17 cellular contexts compared by ENCODE assay signal in the genomic region with DNA sequence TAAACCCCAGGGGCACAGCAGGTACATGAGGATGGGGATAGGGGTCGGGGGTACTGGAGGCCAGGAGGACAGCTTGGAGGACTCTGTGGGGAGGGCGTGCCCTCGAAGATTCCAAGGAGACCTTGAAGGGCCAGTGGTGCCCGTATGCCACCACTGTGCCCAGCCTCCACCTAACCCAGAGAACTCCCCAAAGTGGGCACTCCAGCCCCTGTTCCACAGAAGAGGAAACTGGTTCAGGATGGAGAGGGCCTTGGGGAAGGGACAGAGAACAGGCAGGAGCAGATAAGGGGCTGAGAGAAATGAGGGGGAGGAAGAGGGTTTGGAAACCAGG. TPM values are rescaled to one million over a fixed set of nuclear protein-coding genes. Genes with fewer than 3 reads are reported as not detected.
A peak's percentile ranks its signal among the peaks of the same experiment; 100 is the strongest.
DNase-seq lines count a peak whose midpoint lies in the region; ATAC-seq and TF ChIP-seq lines count a peak whose summit lies in the region.
"Had no signal": no experiment of that assay in that cellular context is flagged by ENCODE, and none has a peak within 500 bp of the region (broad histone marks: within the 10 kb centered on the region; RNA-seq: fewer than 3 reads in every experiment).

No MANE protein-coding gene starts in this region.

- no peak for TF ChIP-seq RAD21 in SK-N-SH (IDR thresholded peaks at IDR 0.05; ENCODE audit: low read length)

- H3K4me2 ChIP-seq in SK-N-SH = no peak overlapping the region

- peaks cover 9% of the 10 kb centered on the region for H3K27me3 Mint-ChIP-seq in activated T-helper 17 cell treated with anti-CD3 and anti-CD28 coated beads, Interleukin-2, amount 50 U/mL, for 72 hours
- H3K27me3 Mint-ChIP-seq in osteocyte (ENCODE audit: unreplicated experiment) (no peaks in the 10 kb centered on the region), nephron progenitor cell (ENCODE audit: low read depth, poor library complexity) (peaks cover 43% of the 10 kb centered on the region)

- in situ Hi-C loops in GM13976 (cut with MboI; ENCODE audit: low sequenced_read_pairs, unreplicated experiment) = no loop called here

- peaks cover 6% of the 10 kb centered on the region for H3K4me1 Mint-ChIP-seq in activated T-helper 17 cell treated with anti-CD3 and anti-CD28 coated beads, Interleukin-2, amount 50 U/mL, for 72 hours
- H3K4me1 Mint-ChIP-seq in osteocyte (ENCODE audit: unreplicated experiment) = peaks cover 54% of the 10 kb centered on the region
- H3K4me1 Mint-ChIP-seq in nephron progenitor cell = peaks cover 13% of the 10 kb centered on the region

- no peaks in the 10 kb centered on the region for H3K27me3 ChIP-seq in SK-N-SH (ENCODE audit: insufficient read depth)
- H3K27me3 ChIP-seq: Peyer's patch had no signal

- peaks cover 3% of the 10 kb centered on the region for H3F3A ChIP-seq in SK-N-SH (replicated peaks; ENCODE audit: insufficient read depth)

- H3K9ac ChIP-seq in SK-N-SH = no peak overlapping the region
- H3K9ac ChIP-seq: BLaER1 had no signal

- DNase-seq in SK-N-SH (peak; percentile 28), GM13976 (ENCODE audit: low spot score) (peak; percentile 33), osteocyte (ENCODE audit: extremely low spot score, unreplicated experiment) (no peak), HPDE6-E6E7 (ENCODE audit: extremely low spot score) (no peak), nephron progenitor cell (no peak), NCI-H226 (no peak)
- DNase-seq: DMS 273 treated with DMSO at 0.1 percent for 48 hours, NCI-H1694, NCI-H2107, NCI-H2227 treated with DMSO at 0.1 percent for 48 hours, NCI-H524 treated with DMSO at 0.1 percent for 48 hours, SIG-M5 had no signal

- no peaks in the 10 kb centered on the region for H3K36me3 Mint-ChIP-seq in activated T-helper 17 cell treated with anti-CD3 and anti-CD28 coated beads, Interleukin-2, amount 50 U/mL, for 72 hours (ENCODE audit: low read depth)
- H3K36me3 Mint-ChIP-seq in osteocyte (ENCODE audit: unreplicated experiment) (no peaks in the 10 kb centered on the region), nephron progenitor cell (ENCODE audit: low read depth) (no peaks in the 10 kb centered on the region)
- H3K36me3 Mint-ChIP-seq: IgD-negative memory B cell had no signal

- H3K9me2 ChIP-seq in SK-N-SH = no peaks in the 10 kb centered on the region

- TF ChIP-seq CTCF in SK-N-SH (IDR thresholded peaks at IDR 0.05) = no peak
- TF ChIP-seq CTCF in GM13976 (IDR thresholded peaks at IDR 0.05; ENCODE audit: borderline replicate concordance, control extremely low read depth, extremely low read depth, insufficient read depth, missing control alignments) = no peak
- no peak for TF ChIP-seq CTCF in osteocyte (IDR thresholded peaks at IDR 0.05)
- TF ChIP-seq CTCF in nephron progenitor cell (IDR thresholded peaks at IDR 0.05) = no peak

- 0 out of 2 replicates have a peak, but pooled peaks cover 2% of the 10 kb centered on the region for H3K79me2 ChIP-seq in SK-N-SH (ENCODE audit: insufficient read depth)

- H3K27ac ChIP-seq in SK-N-SH (ENCODE audit: low read depth in 2 of 2, low read length in 1 of 2) = no peak overlapping the region
- H3K27ac ChIP-seq: BLaER1 had no signal

- POLR2A ChIA-PET in SK-N-SH (lab: Yijun Ruan, JAX) = no interaction called here

- no peak overlapping the region for H3K4me3 Mint-ChIP-seq in activated T-helper 17 cell treated with anti-CD3 and anti-CD28 coated beads, Interleukin-2, amount 50 U/mL, for 72 hours
- H3K4me3 Mint-ChIP-seq in osteocyte (ENCODE audit: unreplicated experiment) (no peak overlapping the region), nephron progenitor cell (no peak overlapping the region)

- no peaks in the 10 kb centered on the region for H3K9me3 ChIP-seq in SK-N-SH
- H3K9me3 ChIP-seq: BLaER1, Peyer's patch had no signal

- H2AFZ ChIP-seq in SK-N-SH (ENCODE audit: low read depth) = no peak overlapping the region

- no peaks in the 10 kb centered on the region for H3K9me3 Mint-ChIP-seq in activated T-helper 17 cell treated with anti-CD3 and anti-CD28 coated beads, Interleukin-2, amount 50 U/mL, for 72 hours
- H3K9me3 Mint-ChIP-seq in osteocyte (ENCODE audit: unreplicated experiment) (no peaks in the 10 kb centered on the region), nephron progenitor cell (peaks cover 6% of the 10 kb centered on the region)
- H3K9me3 Mint-ChIP-seq: IgD-negative memory B cell had no signal

- CTCF ChIA-PET in SK-N-SH (lab: Yijun Ruan, JAX) = interaction anchor here (0.7 to 3.4 kb wide), 5 partner anchors 36 to 161 kb away, joined by 3 to 15 read pairs (median 3); no protein-coding TSS in a partner anchor

- H3K4me3 ChIP-seq in SK-N-SH (ENCODE audit: low read depth in 2 of 2, low read length in 1 of 2) = no peak overlapping the region
- H3K4me3 ChIP-seq: BLaER1 had no signal

- peak overlapping the region; percentile 25 for H3K27ac Mint-ChIP-seq in activated T-helper 17 cell treated with anti-CD3 and anti-CD28 coated beads, Interleukin-2, amount 50 U/mL, for 72 hours
- H3K27ac Mint-ChIP-seq in osteocyte (ENCODE audit: unreplicated experiment) (peak overlapping the region; percentile 65), nephron progenitor cell (no peak overlapping the region)
- H3K27ac Mint-ChIP-seq: IgD-negative memory B cell had no signal

- no peaks in the 10 kb centered on the region for H3K36me3 ChIP-seq in SK-N-SH (replicated peaks in 1 of 2; ENCODE audit: control insufficient read depth in 1 of 2, insufficient read depth in 2 of 2, low read length in 1 of 2)
- H3K36me3 ChIP-seq: BLaER1, Peyer's patch had no signal

- no peaks in the 10 kb centered on the region for H4K20me1 ChIP-seq in SK-N-SH (ENCODE audit: insufficient read depth)

- 69% methylated on average over 4 of the region's 4 CpGs for WGBS in SK-N-SH (ENCODE audit: low lambda C conversion rate)

- H3K4me1 ChIP-seq in SK-N-SH (ENCODE audit: control insufficient read depth in 1 of 2, insufficient read depth in 2 of 2, low read depth in 1 of 2, low read length in 1 of 2) = peaks cover 0 to 14% of the 10 kb centered on the region in 2 experiments; a peak in 2 of 4 replicates

- TF ChIP-seq EP300 in SK-N-SH (IDR thresholded peaks at IDR 0.05; ENCODE audit: borderline replicate concordance in 1 of 2, low read depth in 1 of 2, low read length in 1 of 2) = no peak

- ATAC-seq in SK-N-SH treated with all-trans-retinoic acid at 6 μM for 48 hours = no peak
- no peak for ATAC-seq in activated T-helper 17 cell treated with anti-CD3 and anti-CD28 coated beads, Interleukin-2, amount 50 U/mL, for 72 hours (replicated peaks)

TF ChIP-seq in SK-N-SH, 30 proteins besides CTCF, POLR2A, EP300 and RAD21 (continues in another document):
- TF ChIP-seq, protein P1, sequence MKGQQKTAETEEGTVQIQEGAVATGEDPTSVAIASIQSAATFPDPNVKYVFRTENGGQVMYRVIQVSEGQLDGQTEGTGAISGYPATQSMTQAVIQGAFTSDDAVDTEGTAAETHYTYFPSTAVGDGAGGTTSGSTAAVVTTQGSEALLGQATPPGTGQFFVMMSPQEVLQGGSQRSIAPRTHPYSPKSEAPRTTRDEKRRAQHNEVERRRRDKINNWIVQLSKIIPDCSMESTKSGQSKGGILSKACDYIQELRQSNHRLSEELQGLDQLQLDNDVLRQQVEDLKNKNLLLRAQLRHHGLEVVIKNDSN (IDR thresholded peaks at IDR 0.05; ENCODE audit: borderline replicate concordance, low read depth) = no peak
- TF ChIP-seq MXI1 (IDR thresholded peaks at IDR 0.05; ENCODE audit: low read depth, low read length) = no peak
- no peak for TF ChIP-seq ELF1 (IDR thresholded peaks at IDR 0.05)

TF ChIP-seq in SK-N-SH treated with all-trans-retinoic acid at 6 μM for 48 hours, 23 proteins besides CTCF, POLR2A, EP300 and RAD21 (continues in another document):
- TF ChIP-seq, protein P2, sequence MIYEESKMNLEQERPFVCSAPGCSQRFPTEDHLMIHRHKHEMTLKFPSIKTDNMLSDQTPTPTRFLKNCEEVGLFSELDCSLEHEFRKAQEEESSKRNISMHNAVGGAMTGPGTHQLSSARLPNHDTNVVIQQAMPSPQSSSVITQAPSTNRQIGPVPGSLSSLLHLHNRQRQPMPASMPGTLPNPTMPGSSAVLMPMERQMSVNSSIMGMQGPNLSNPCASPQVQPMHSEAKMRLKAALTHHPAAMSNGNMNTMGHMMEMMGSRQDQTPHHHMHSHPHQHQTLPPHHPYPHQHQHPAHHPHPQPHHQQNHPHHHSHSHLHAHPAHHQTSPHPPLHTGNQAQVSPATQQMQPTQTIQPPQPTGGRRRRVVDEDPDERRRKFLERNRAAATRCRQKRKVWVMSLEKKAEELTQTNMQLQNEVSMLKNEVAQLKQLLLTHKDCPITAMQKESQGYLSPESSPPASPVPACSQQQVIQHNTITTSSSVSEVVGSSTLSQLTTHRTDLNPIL (CRISPR knock-in tag; IDR thresholded peaks at IDR 0.05; ENCODE audit: low read depth) = no peak
- no peak for TF ChIP-seq OSR1 (CRISPR knock-in tag; IDR thresholded peaks at IDR 0.05)
- no peak for TF ChIP-seq ISL1 (CRISPR knock-in tag; IDR thresholded peaks at IDR 0.05)
- no peak for TF ChIP-seq PATZ1 (CRISPR knock-in tag; IDR thresholded peaks at IDR 0.05; ENCODE audit: borderline replicate concordance)
- TF ChIP-seq ZNF70 (CRISPR knock-in tag; IDR thresholded peaks at IDR 0.05) = no peak

RNA-seq across cellular contexts. Expression of gene PHLDA2, which starts 2.2 kb away (rescaled TPM):
- 16.2 and 23.6 TPM in 2 replicates for polyA plus RNA-seq in SK-N-SH (2012; rRNA removed)
- polyA plus RNA-seq in SK-N-SH (2012; cell fraction: cytosol; rRNA removed) = 15.9 and 26.1 TPM in 2 replicates
- polyA plus RNA-seq in SK-N-SH (2012; cell fraction: nucleus; rRNA removed) = 15.9 and 37.1 TPM in 2 replicates
- total RNA-seq in activated T-helper 17 cell treated with anti-CD3 and anti-CD28 coated beads, Interleukin-2, amount 50 U/mL, for 72 hours = 1 to 10 TPM; 5.6 to 9.1 TPM
- total RNA-seq in osteocyte = 89.6 and 96.1 TPM in 2 replicates
- polyA plus RNA-seq: IgD-negative memory B cell had no signal

RNA-seq across cellular contexts. Expression of gene CDKN1C, which starts 45.8 kb away (rescaled TPM):
- 1.1 and 1.6 TPM in 2 replicates for polyA plus RNA-seq in SK-N-SH (2012; rRNA removed)
- 1.2 and 1.7 TPM in 2 replicates for polyA plus RNA-seq in SK-N-SH (2012; cell fraction: cytosol; rRNA removed)
- 2.4 and 4.2 TPM in 2 replicates for polyA plus RNA-seq in SK-N-SH (2012; cell fraction: nucleus; rRNA removed)
- 10 to 100 TPM in 1 of 2 donors, under 1 TPM in 1; 0.58 to 34.8 TPM for total RNA-seq in activated T-helper 17 cell treated with anti-CD3 and anti-CD28 coated beads, Interleukin-2, amount 50 U/mL, for 72 hours
- total RNA-seq in osteocyte = 18.1 and 19.2 TPM in 2 replicates
- polyA plus RNA-seq: IgD-negative memory B cell had no signal

Comparison
In these comparisons a context has a peak if more than half of its experiments do, and no peak if none do; other contexts are left out.
1. DNase-seq: peak in SK-N-SH (single experiment) and GM13976 (single experiment); none in osteocyte (single experiment), HPDE6-E6E7 (single experiment), nephron progenitor cell (single experiment) and NCI-H226 (single experiment).